ENCODE assay signal across 2 cellular contexts in genomic region chr7:154911862-154912261, GRCh38.
TF ChIP-seq lines count a peak whose summit lies in the region.

No MANE protein-coding gene starts in this region.

TF ChIP-seq in IMR-90, 13 proteins besides CTCF, POLR2A, EP300 and RAD21:
- TF ChIP-seq RCOR1 (IDR thresholded peaks at IDR 0.05; ENCODE audit: insufficient replicate concordance, low read length) (no peak), USF2 (IDR thresholded peaks at IDR 0.05; ENCODE audit: low read depth, low read length) (no peak), BHLHE40 (IDR thresholded peaks at IDR 0.05; ENCODE audit: low read depth, low read length) (no peak), MXI1 (IDR thresholded peaks at IDR 0.05; ENCODE audit: borderline replicate concordance, low read depth, low read length) (no peak), CEBPB (IDR thresholded peaks at IDR 0.05; ENCODE audit: low read depth, low read length) (no peak), MAFK (IDR thresholded peaks at IDR 0.05; ENCODE audit: low read depth, low read length) (no peak), NFE2L2 (IDR thresholded peaks at IDR 0.05; ENCODE audit: low read depth, low read length) (no peak), FOS (IDR thresholded peaks at IDR 0.05; ENCODE audit: low read depth, low read length) (no peak), ELK1 (IDR thresholded peaks at IDR 0.05; ENCODE audit: borderline replicate concordance, low read depth, low read length) (no peak), MAZ (IDR thresholded peaks at IDR 0.05; ENCODE audit: borderline replicate concordance, low read depth, low read length) (no peak), SMC3 (IDR thresholded peaks at IDR 0.05; ENCODE audit: low read depth, low read length) (no peak), RFX5 (IDR thresholded peaks at IDR 0.05; ENCODE audit: low read depth, low read length) (no peak), CHD1 (IDR thresholded peaks at IDR 0.05; ENCODE audit: low read depth, low read length) (no peak)

TF ChIP-seq in H1, 55 proteins besides CTCF, POLR2A, EP300 and RAD21:
- no peak for TF ChIP-seq BRCA1 (IDR thresholded peaks at IDR 0.05; ENCODE audit: low read depth, low read length)
- no peak for TF ChIP-seq JUN (IDR thresholded peaks at IDR 0.05; ENCODE audit: low read depth, low read length)
- TF ChIP-seq SP2 (IDR thresholded peaks at IDR 0.05; ENCODE audit: low read length), result no peak
- TF ChIP-seq CBX5 (IDR thresholded peaks at IDR 0.05; ENCODE audit: low read depth, low read length), result no peak
- no peak for TF ChIP-seq ZNF274 (IDR thresholded peaks at IDR 0.05; ENCODE audit: borderline replicate concordance, extremely low read depth, low read length)
- TF ChIP-seq JUND (IDR thresholded peaks at IDR 0.05; ENCODE audit: low read length), result no peak
- TF ChIP-seq CREB1 (IDR thresholded peaks at IDR 0.05), result no peak
- TF ChIP-seq YY1 (IDR thresholded peaks at IDR 0.05; ENCODE audit: low read depth, low read length), result no peak
- no peak for TF ChIP-seq POU5F1 (IDR thresholded peaks at IDR 0.05; ENCODE audit: low read depth, low read length)
- no peak for TF ChIP-seq TBP (IDR thresholded peaks at IDR 0.05; ENCODE audit: low read depth, low read length)
- TF ChIP-seq RNF2 (IDR thresholded peaks at IDR 0.05; ENCODE audit: borderline replicate concordance, low read depth, low read length, missing control alignments, poor library complexity, severe bottlenecking), result no peak
- no peak for TF ChIP-seq KDM1A (IDR thresholded peaks at IDR 0.05; ENCODE audit: borderline replicate concordance, low read length)
- no peak for TF ChIP-seq SIRT6 (IDR thresholded peaks at IDR 0.05; ENCODE audit: low read length)
TF ChIP-seq in H1: peak in this region for 0.
